2 cellular contexts compared by ENCODE assay signal in the genomic region with DNA sequence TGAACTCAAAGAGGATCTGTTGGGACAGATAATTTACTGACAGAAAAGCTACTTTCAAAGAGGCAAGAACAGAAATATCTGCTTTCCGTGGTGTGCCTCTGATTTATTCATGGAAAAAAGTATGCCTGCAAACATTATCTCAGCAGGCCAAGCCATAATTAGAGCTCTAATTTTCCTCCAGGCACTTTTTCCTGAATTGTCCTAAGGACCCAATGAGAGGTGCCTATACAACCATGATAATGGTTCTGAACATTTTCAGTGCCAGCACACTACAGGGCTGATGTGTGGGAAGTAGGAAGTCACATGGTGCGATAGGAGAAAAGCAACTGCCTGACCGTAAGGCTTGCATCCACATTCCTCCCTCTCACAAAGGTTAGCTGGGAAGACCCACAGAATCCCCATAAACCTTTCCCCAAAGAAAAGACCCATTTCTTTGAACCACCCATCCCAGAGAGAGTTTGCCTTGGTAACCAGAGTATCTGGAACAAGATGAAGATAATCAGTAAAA.
TF ChIP-seq lines count a peak whose summit lies in the region.

No MANE protein-coding gene starts in this region.

TF ChIP-seq in SK-N-SH, 30 proteins besides CTCF, POLR2A, EP300 and RAD21 (continued from another document):
- no peak for TF ChIP-seq EZH2phosphoT487 (IDR thresholded peaks at IDR 0.05; ENCODE audit: borderline replicate concordance, low read depth)

TF ChIP-seq in SK-N-SH treated with all-trans-retinoic acid at 6 μM for 48 hours, 23 proteins besides CTCF, POLR2A, EP300 and RAD21 (continued from another document):
- no peak for TF ChIP-seq ARNTL (CRISPR knock-in tag; IDR thresholded peaks at IDR 0.05; ENCODE audit: borderline replicate concordance, low read depth)
- no peak for TF ChIP-seq ESRRG (CRISPR knock-in tag; IDR thresholded peaks at IDR 0.05)
- TF ChIP-seq, protein P1, sequence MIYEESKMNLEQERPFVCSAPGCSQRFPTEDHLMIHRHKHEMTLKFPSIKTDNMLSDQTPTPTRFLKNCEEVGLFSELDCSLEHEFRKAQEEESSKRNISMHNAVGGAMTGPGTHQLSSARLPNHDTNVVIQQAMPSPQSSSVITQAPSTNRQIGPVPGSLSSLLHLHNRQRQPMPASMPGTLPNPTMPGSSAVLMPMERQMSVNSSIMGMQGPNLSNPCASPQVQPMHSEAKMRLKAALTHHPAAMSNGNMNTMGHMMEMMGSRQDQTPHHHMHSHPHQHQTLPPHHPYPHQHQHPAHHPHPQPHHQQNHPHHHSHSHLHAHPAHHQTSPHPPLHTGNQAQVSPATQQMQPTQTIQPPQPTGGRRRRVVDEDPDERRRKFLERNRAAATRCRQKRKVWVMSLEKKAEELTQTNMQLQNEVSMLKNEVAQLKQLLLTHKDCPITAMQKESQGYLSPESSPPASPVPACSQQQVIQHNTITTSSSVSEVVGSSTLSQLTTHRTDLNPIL (CRISPR knock-in tag; IDR thresholded peaks at IDR 0.05; ENCODE audit: low read depth), result no peak
- TF ChIP-seq, protein P2, sequence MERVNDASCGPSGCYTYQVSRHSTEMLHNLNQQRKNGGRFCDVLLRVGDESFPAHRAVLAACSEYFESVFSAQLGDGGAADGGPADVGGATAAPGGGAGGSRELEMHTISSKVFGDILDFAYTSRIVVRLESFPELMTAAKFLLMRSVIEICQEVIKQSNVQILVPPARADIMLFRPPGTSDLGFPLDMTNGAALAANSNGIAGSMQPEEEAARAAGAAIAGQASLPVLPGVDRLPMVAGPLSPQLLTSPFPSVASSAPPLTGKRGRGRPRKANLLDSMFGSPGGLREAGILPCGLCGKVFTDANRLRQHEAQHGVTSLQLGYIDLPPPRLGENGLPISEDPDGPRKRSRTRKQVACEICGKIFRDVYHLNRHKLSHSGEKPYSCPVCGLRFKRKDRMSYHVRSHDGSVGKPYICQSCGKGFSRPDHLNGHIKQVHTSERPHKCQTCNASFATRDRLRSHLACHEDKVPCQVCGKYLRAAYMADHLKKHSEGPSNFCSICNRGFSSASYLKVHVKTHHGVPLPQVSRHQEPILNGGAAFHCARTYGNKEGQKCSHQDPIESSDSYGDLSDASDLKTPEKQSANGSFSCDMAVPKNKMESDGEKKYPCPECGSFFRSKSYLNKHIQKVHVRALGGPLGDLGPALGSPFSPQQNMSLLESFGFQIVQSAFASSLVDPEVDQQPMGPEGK (CRISPR knock-in tag; IDR thresholded peaks at IDR 0.05; ENCODE audit: borderline replicate concordance), result no peak
- TF ChIP-seq GLIS3 (CRISPR knock-in tag; IDR thresholded peaks at IDR 0.05), result no peak
